ENCODE assay signal across 15 cellular contexts in the genomic region with DNA sequence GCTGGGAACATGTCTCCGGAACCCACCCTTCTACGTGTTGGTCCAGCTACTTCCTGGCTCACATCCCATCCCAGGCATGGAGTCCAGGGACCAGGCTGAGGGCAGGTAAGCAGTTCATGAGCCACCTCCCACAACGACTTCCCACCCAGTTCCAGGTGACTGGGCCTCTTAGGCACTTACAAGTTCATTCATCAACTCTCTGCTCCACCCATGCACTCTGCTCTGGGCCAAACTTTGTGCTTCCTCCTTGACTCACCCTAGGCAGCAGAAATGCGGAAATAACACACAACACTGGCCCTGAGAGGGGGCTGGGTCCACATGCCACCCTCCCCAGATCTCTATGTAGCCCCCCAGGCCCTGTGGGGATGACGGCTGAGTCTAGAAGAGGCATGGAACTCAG. TPM values are rescaled to one million over a fixed set of nuclear protein-coding genes. Genes with fewer than 3 reads are reported as not detected.
DNase-seq lines count a peak whose midpoint lies in the region; ATAC-seq and TF ChIP-seq lines count a peak whose summit lies in the region.
"Had no signal": no experiment of that assay in that cellular context is flagged by ENCODE, and none has a peak within 500 bp of the region (broad histone marks: within the 10 kb centered on the region; RNA-seq: fewer than 3 reads in every experiment).

No MANE protein-coding gene starts in this region.

- H3K9ac ChIP-seq in neural progenitor cell (no peak overlapping the region), MM.1S (ENCODE audit: low read length) (no peak overlapping the region)

- no peak overlapping the region for H3K4me3 Mint-ChIP-seq in dendritic cell treated with granulocyte-macrophage colony-stimulating factor and Interleukin-4, amounts not matched to agents 40 ng/mL and 50 ng/mL, for 4 days
- H3K4me3 Mint-ChIP-seq in naive B cell (peak overlapping the region in 7 of 8 donors; percentile 7 to 65 (median 55)), neural progenitor cell (no peak overlapping the region)
- H3K4me3 Mint-ChIP-seq: activated naive CD4-positive, alpha-beta T cell treated with anti-CD3 and anti-CD28 coated beads, Interleukin-2, amount 50 U/mL, for 24 hours; T-helper 17 cell had no signal

- DNase-seq in GDM1 (lab: John Stamatoyannopoulos, UW): peak; percentile 18
- peak; percentile 22 for DNase-seq in NCI-H69 (lab: John Stamatoyannopoulos, UW)
- peak; percentile 41 for DNase-seq in naive B cell
- no peak for DNase-seq in activated CD4-positive, alpha-beta T cell treated with anti-CD3 and anti-CD28 coated beads, Interleukin-2, amount 50 U/mL, for 1 hour
- no peak for DNase-seq in neural progenitor cell (ENCODE audit: low spot score)
- DNase-seq in ascending aorta (ENCODE audit: low spot score in 2 of 2): no peak
- DNase-seq in MM.1S: no peak
- DNase-seq: BE2C; NCI-H1417; NCI-H748 treated with DMSO at 0.1 percent for 48 hours; nucleus accumbens; stimulated activated CD8-positive, alpha-beta memory T cell treated with anti-CD3 and anti-CD28 coated beads, Interleukin-4, amount 100 ng/mL, for 48 hours; T-helper 17 cell had no signal

- peaks cover 35% of the 10 kb centered on the region for H3K27me3 ChIP-seq in neural progenitor cell
- no peaks in the 10 kb centered on the region for H3K27me3 ChIP-seq in ascending aorta
- H3K27me3 ChIP-seq in MM.1S (replicated peaks; ENCODE audit: insufficient read depth, low read length): peaks cover 78% of the 10 kb centered on the region

- no peaks in the 10 kb centered on the region for H3K9me3 Mint-ChIP-seq in dendritic cell treated with granulocyte-macrophage colony-stimulating factor and Interleukin-4, amounts not matched to agents 40 ng/mL and 50 ng/mL, for 4 days
- H3K9me3 Mint-ChIP-seq in naive B cell: no peaks in the 10 kb centered on the region
- H3K9me3 Mint-ChIP-seq in neural progenitor cell: no peaks in the 10 kb centered on the region
- H3K9me3 Mint-ChIP-seq: activated naive CD4-positive, alpha-beta T cell treated with anti-CD3 and anti-CD28 coated beads, Interleukin-2, amount 50 U/mL, for 24 hours had no signal

- H3K36me3 Mint-ChIP-seq in dendritic cell treated with granulocyte-macrophage colony-stimulating factor and Interleukin-4, amounts not matched to agents 40 ng/mL and 50 ng/mL, for 4 days (ENCODE audit: low read depth): no peaks in the 10 kb centered on the region
- H3K36me3 Mint-ChIP-seq in naive B cell (no peaks in the 10 kb centered on the region), neural progenitor cell (no peaks in the 10 kb centered on the region)
- H3K36me3 Mint-ChIP-seq: activated naive CD4-positive, alpha-beta T cell treated with anti-CD3 and anti-CD28 coated beads, Interleukin-2, amount 50 U/mL, for 24 hours had no signal

- H2AFZ ChIP-seq in neural progenitor cell (replicated peaks) (no peak overlapping the region), MM.1S (ENCODE audit: low read length) (no peak overlapping the region)

- H3K9me3 ChIP-seq in neural progenitor cell (ENCODE audit: low read depth) (no peaks in the 10 kb centered on the region), ascending aorta (no peaks in the 10 kb centered on the region), MM.1S (replicated peaks; ENCODE audit: insufficient read depth, low read length) (no peaks in the 10 kb centered on the region)
- H3K9me3 ChIP-seq: BE2C had no signal

- H3K4me1 ChIP-seq in neural progenitor cell: no peaks in the 10 kb centered on the region
- no peaks in the 10 kb centered on the region for H3K4me1 ChIP-seq in ascending aorta
- peaks cover 12% of the 10 kb centered on the region; the same call in 1 of the 2 replicates for H3K4me1 ChIP-seq in MM.1S (ENCODE audit: low read length)
- H3K4me1 ChIP-seq: BE2C had no signal

- H3K4me3 ChIP-seq in neural progenitor cell (no peak overlapping the region), ascending aorta (no peak overlapping the region), MM.1S (ENCODE audit: low read length) (no peak overlapping the region)

- H3K27me3 Mint-ChIP-seq in dendritic cell treated with granulocyte-macrophage colony-stimulating factor and Interleukin-4, amounts not matched to agents 40 ng/mL and 50 ng/mL, for 4 days: peaks cover 45% of the 10 kb centered on the region
- H3K27me3 Mint-ChIP-seq in naive B cell (peaks cover 0 to 15% (median 10%) of the 10 kb centered on the region in 3 donors), neural progenitor cell (ENCODE audit: insufficient read depth, low read depth) (peaks cover 18% of the 10 kb centered on the region)

- ATAC-seq in naive B cell (ENCODE audit: low read depth in 2 of 2): peak; percentile 21 to 37
- ATAC-seq: T-helper 17 cell had no signal

- H3K27ac ChIP-seq in neural progenitor cell (no peak overlapping the region), ascending aorta (no peak overlapping the region), MM.1S (ENCODE audit: low read length) (no peak overlapping the region)

- TF ChIP-seq CTCF in neural progenitor cell (IDR thresholded peaks at IDR 0.05) (no peak), ascending aorta (IDR thresholded peaks at IDR 0.05) (no peak), MM.1S (IDR thresholded peaks at IDR 0.05; ENCODE audit: low read length) (no peak)

- H3K4me2 ChIP-seq in neural progenitor cell (no peak overlapping the region), MM.1S (ENCODE audit: low read depth, low read length) (no peak overlapping the region)

- H3K4me1 Mint-ChIP-seq in dendritic cell treated with granulocyte-macrophage colony-stimulating factor and Interleukin-4, amounts not matched to agents 40 ng/mL and 50 ng/mL, for 4 days (ENCODE audit: low read depth): peaks cover 35% of the 10 kb centered on the region
- H3K4me1 Mint-ChIP-seq in naive B cell: peaks cover 30 to 34% (median 32%) of the 10 kb centered on the region in 3 donors
- H3K4me1 Mint-ChIP-seq in neural progenitor cell: no peaks in the 10 kb centered on the region

- no peaks in the 10 kb centered on the region for H3F3A ChIP-seq in neural progenitor cell (ENCODE audit: low read depth)
- no peaks in the 10 kb centered on the region for H3F3A ChIP-seq in MM.1S (ENCODE audit: insufficient read depth, low read length)

- intact Hi-C loops in dendritic cell treated with granulocyte-macrophage colony-stimulating factor and Interleukin-4, amounts not matched to agents 40 ng/mL and 50 ng/mL, for 4 days (cut with micrococcal nuclease): loop anchor here (5.0 kb wide), 1 partner anchor 191 kb away; no protein-coding TSS in a partner anchor
- intact Hi-C loops in ascending aorta (cut with DNase I): loop anchor here (5.0 to 10.0 kb wide), 2 partner anchors 91 to 139 kb away; no protein-coding TSS in a partner anchor

- no peaks in the 10 kb centered on the region for H4K20me1 ChIP-seq in neural progenitor cell (ENCODE audit: low read depth)
- no peaks in the 10 kb centered on the region for H4K20me1 ChIP-seq in MM.1S (ENCODE audit: insufficient read depth, low read length)

- peak overlapping the region; percentile 54 for H3K27ac Mint-ChIP-seq in dendritic cell treated with granulocyte-macrophage colony-stimulating factor and Interleukin-4, amounts not matched to agents 40 ng/mL and 50 ng/mL, for 4 days
- H3K27ac Mint-ChIP-seq in naive B cell: peak overlapping the region in 4 of 6 donors; percentile 11 to 95 (median 70)
- H3K27ac Mint-ChIP-seq in neural progenitor cell: no peak overlapping the region
- H3K27ac Mint-ChIP-seq: activated naive CD4-positive, alpha-beta T cell treated with anti-CD3 and anti-CD28 coated beads, Interleukin-2, amount 50 U/mL, for 24 hours; T-helper 17 cell had no signal

- H3K36me3 ChIP-seq in neural progenitor cell (no peaks in the 10 kb centered on the region), ascending aorta (peaks cover 0 to 14% of the 10 kb centered on the region in 2 donors), MM.1S (replicated peaks; ENCODE audit: insufficient read depth, low read length) (no peaks in the 10 kb centered on the region)
- H3K36me3 ChIP-seq: BE2C had no signal

- H3K9me2 ChIP-seq in MM.1S (replicated peaks; ENCODE audit: insufficient read depth, low read length): no peaks in the 10 kb centered on the region

- no peaks in the 10 kb centered on the region for H3K79me2 ChIP-seq in neural progenitor cell (ENCODE audit: low read depth)
- no peaks in the 10 kb centered on the region for H3K79me2 ChIP-seq in MM.1S (ENCODE audit: low read length)

RNA-seq across cellular contexts. Expression of a gene that starts 20.5 kb away (rescaled TPM):
- 1 to 10 TPM in 3 of 6 donors, under 1 TPM in 2, not detected in 1; 0.69 to 1.9 (median 1.1) TPM for polyA plus RNA-seq in naive B cell (ENCODE audit: low read depth in 6 of 6)
- 0.11 and 1.4 TPM in 2 replicates for total RNA-seq in neural progenitor cell (ENCODE audit: low replicate concordance)
- total RNA-seq in ascending aorta: 51.2 TPM

RNA-seq across cellular contexts. Expression of a gene that starts 27.5 kb away (rescaled TPM):
- polyA plus RNA-seq in naive B cell (ENCODE audit: low read depth in 6 of 6): not detected
- 0.28 and 0.62 TPM in 2 replicates for total RNA-seq in neural progenitor cell (ENCODE audit: low replicate concordance)
- not detected for total RNA-seq in ascending aorta

RNA-seq across cellular contexts. Expression of a gene that starts 27.7 kb away (rescaled TPM):
- 100 to 1,000 TPM in 4 of 6 donors, 10 to 100 TPM in 2; 46.5 to 325 (median 154) TPM for polyA plus RNA-seq in naive B cell (ENCODE audit: low read depth in 6 of 6)
- total RNA-seq in neural progenitor cell (ENCODE audit: low replicate concordance): 51.7 and 107 TPM in 2 replicates
- total RNA-seq in ascending aorta: 3,570 TPM

RNA-seq across cellular contexts. Expression of a gene that starts 49.9 kb away (rescaled TPM):
- 1 to 10 TPM in 3 of 6 donors, under 1 TPM in 3; 0.21 to 2.8 (median 0.80) TPM for polyA plus RNA-seq in naive B cell (ENCODE audit: low read depth in 6 of 6)
- total RNA-seq in neural progenitor cell (ENCODE audit: low replicate concordance) (1.1 and 1.5 TPM in 2 replicates), ascending aorta (12.3 TPM)

Comparison
In these comparisons a context has a peak if more than half of its experiments do, and no peak if none do; other contexts are left out.
1. DNase-seq: peak in GDM1 (single experiment), NCI-H69 (single experiment) and naive B cell (single experiment); none in activated CD4-positive, alpha-beta T cell treated with anti-CD3 and anti-CD28 coated beads, Interleukin-2, amount 50 U/mL, for 1 hour (single experiment), neural progenitor cell (single experiment), ascending aorta (0 of 2) and MM.1S (single experiment).
2. H3K4me3 Mint-ChIP-seq: peak in naive B cell (7 of 8); none in dendritic cell treated with granulocyte-macrophage colony-stimulating factor and Interleukin-4, amounts not matched to agents 40 ng/mL and 50 ng/mL, for 4 days (single experiment) and neural progenitor cell (single experiment).
3. RNA of a gene that starts 20.5 kb away (total RNA-seq): 51.2 TPM in ascending aorta (single experiment); 0.11 to 1.4 TPM in neural progenitor cell; every median in the first group is over 10 times any median in the second.
4. RNA of a gene that starts 27.7 kb away (total RNA-seq): 3,570 TPM in ascending aorta (single experiment); 51.7 to 107 TPM in neural progenitor cell; every median in the first group is over 10 times any median in the second.